Comparison of ENCODE assay signal across 9 cellular contexts in genomic region chr6:3753228-3753795, GRCh38. TPM values are rescaled to one million over a fixed set of nuclear protein-coding genes. Genes with fewer than 3 reads are reported as not detected.
DNase-seq lines count a peak whose midpoint lies in the region; ATAC-seq, FAIRE-seq and TF ChIP-seq lines count a peak whose summit lies in the region.
"Had no signal": no experiment of that assay in that cellular context is flagged by ENCODE, and none has a peak within 500 bp of the region (broad histone marks: within the 10 kb centered on the region; RNA-seq: fewer than 3 reads in every experiment).

No MANE protein-coding gene starts in this region.

- H3K23ac ChIP-seq in H1 (ENCODE audit: insufficient read length): no peak overlapping the region

- peak overlapping the region; percentile 68 to 92 (median 76) for H3K4me3 Mint-ChIP-seq in CD4-positive, CD25-positive, alpha-beta regulatory T cell
- peak overlapping the region; percentile 69 to 87 (median 80) for H3K4me3 Mint-ChIP-seq in IgD-negative memory B cell
- peak overlapping the region; percentile 82 for H3K4me3 Mint-ChIP-seq in neural crest cell

- no peak overlapping the region for H2BK15ac ChIP-seq in H1 (ENCODE audit: low read length)

- H3K36me3 Mint-ChIP-seq in CD4-positive, CD25-positive, alpha-beta regulatory T cell: no peaks in the 10 kb centered on the region
- H3K36me3 Mint-ChIP-seq in IgD-negative memory B cell: no peaks in the 10 kb centered on the region
- no peaks in the 10 kb centered on the region for H3K36me3 Mint-ChIP-seq in neural crest cell (ENCODE audit: low read depth)

- no peaks in the 10 kb centered on the region for H3K9me3 Mint-ChIP-seq in CD4-positive, CD25-positive, alpha-beta regulatory T cell
- H3K9me3 Mint-ChIP-seq in IgD-negative memory B cell (no peaks in the 10 kb centered on the region), neural crest cell (no peaks in the 10 kb centered on the region)

- CTCF ChIA-PET in H1 (lab: Charles Lee; ENCODE audit: partially characterized antibody): interaction anchor here (0.6 to 2.7 kb wide), 6 partner anchors 96 to 476 kb away, joined by 3 to 16 read pairs (median 4); partner anchors contain the start of gene FAM50B

- H3K18ac ChIP-seq in H1 (ENCODE audit: extremely low read depth, low read length): no peak overlapping the region

- H3K9me3 ChIP-seq in CD4-positive, CD25-positive, alpha-beta regulatory T cell (ENCODE audit: control insufficient read depth in 2 of 2, low read length in 2 of 2): no peaks in the 10 kb centered on the region
- no peaks in the 10 kb centered on the region for H3K9me3 ChIP-seq in H1 (ENCODE audit: insufficient read depth in 2 of 2, low read depth in 1 of 2, low read length in 1 of 2)

- no peak overlapping the region for H3K27ac Mint-ChIP-seq in CD4-positive, CD25-positive, alpha-beta regulatory T cell
- H3K27ac Mint-ChIP-seq in IgD-negative memory B cell (peak overlapping the region; percentile 48 to 80 (median 74)), neural crest cell (ENCODE audit: unreplicated experiment) (no peak overlapping the region)

- H2BK20ac ChIP-seq in H1 (ENCODE audit: low read length): no peak overlapping the region; the same call in 1 of the 2 replicates

- no peak for FAIRE-seq in H1 (lab: Jason Lieb, UNC)
- FAIRE-seq: D721Med had no signal

- ATAC-seq in CD4-positive, CD25-positive, alpha-beta regulatory T cell (ENCODE audit: low read depth in 2 of 2): no peak

- H2BK12ac ChIP-seq in H1 (ENCODE audit: low read depth, low read length): no peak overlapping the region

- H3K23me2 ChIP-seq in H1 (ENCODE audit: low read depth, low read length): peaks cover 19% of the 10 kb centered on the region

- WGBS in H1 (ENCODE audit: extremely low coverage in 1 of 2, insufficient coverage in 1 of 2, insufficient read length in 1 of 2, insufficient replicate concordance in 2 of 2, low coverage in 1 of 2, low lambda C conversion rate in 2 of 2, missing lambda C conversion rate in 1 of 2), 2 experiments: 94% methylated on average over 9 of the region's 9 CpGs; no CpG with 5 or more reads in 1 of the 2 experiments

- TF ChIP-seq POLR2A in H1 (IDR thresholded peaks at IDR 0.05; ENCODE audit: control extremely low read depth in 1 of 2, low read depth in 2 of 2, low read length in 2 of 2): no peak

- H3K36me3 ChIP-seq in CD4-positive, CD25-positive, alpha-beta regulatory T cell (ENCODE audit: control insufficient read depth, insufficient read depth, low read length): no peaks in the 10 kb centered on the region
- no peaks in the 10 kb centered on the region for H3K36me3 ChIP-seq in H1 (ENCODE audit: control insufficient read depth in 2 of 4, insufficient read depth in 4 of 4, low read length in 3 of 4)

- H3K27ac ChIP-seq in CD4-positive, CD25-positive, alpha-beta regulatory T cell (ENCODE audit: insufficient read depth, low read length, poor library complexity, severe bottlenecking): no peak overlapping the region
- H3K27ac ChIP-seq in H1 (ENCODE audit: low read depth, low read length): no peak overlapping the region

- no peak overlapping the region for H4K8ac ChIP-seq in H1 (ENCODE audit: extremely low read depth, insufficient read depth, low read length)

- H3K14ac ChIP-seq in H1 (ENCODE audit: insufficient read length): no peak overlapping the region

- no peak for TF ChIP-seq CTCF in H1 (IDR thresholded peaks at IDR 0.05; ENCODE audit: control extremely low read depth in 1 of 3, insufficient read depth in 1 of 3, low read depth in 1 of 3, low read length in 3 of 3)
- no peak for TF ChIP-seq CTCF in neural crest cell (conservative IDR thresholded peaks at IDR 0.05)

- H2AFZ ChIP-seq in H1 (ENCODE audit: low read length): no peak overlapping the region

- H2BK5ac ChIP-seq in H1 (ENCODE audit: low read depth, low read length): no peak overlapping the region

- peaks cover 11% of the 10 kb centered on the region for H3K27me3 ChIP-seq in CD4-positive, CD25-positive, alpha-beta regulatory T cell (ENCODE audit: control insufficient read depth, insufficient read depth, low read length)
- peaks cover 12 to 53% (median 42%) of the 10 kb centered on the region in 4 experiments for H3K27me3 ChIP-seq in H1 (replicated peaks in 1 of 4; ENCODE audit: control insufficient read depth in 3 of 4, extremely low read depth in 1 of 4, insufficient read depth in 3 of 4, low read length in 3 of 4)

- H3K4ac ChIP-seq in H1 (replicated peaks; ENCODE audit: insufficient read length, low read depth, low read length): no peak overlapping the region

- no peak overlapping the region; a peak in 1 of 7 replicates for H3K9ac ChIP-seq in H1 (replicated peaks in 1 of 4; ENCODE audit: extremely low read depth in 1 of 4, low read depth in 3 of 4, low read length in 3 of 4)

- peaks cover 53% of the 10 kb centered on the region for H3K27me3 Mint-ChIP-seq in CD4-positive, CD25-positive, alpha-beta regulatory T cell
- H3K27me3 Mint-ChIP-seq in IgD-negative memory B cell (no peaks in the 10 kb centered on the region), neural crest cell (ENCODE audit: low read depth) (peaks cover 32% of the 10 kb centered on the region)

- peaks cover 24% of the 10 kb centered on the region for H3K4me1 ChIP-seq in CD4-positive, CD25-positive, alpha-beta regulatory T cell (ENCODE audit: control insufficient read depth, insufficient read depth, low read length, poor library complexity, severe bottlenecking)
- H3K4me1 ChIP-seq in H1 (replicated peaks in 1 of 4; ENCODE audit: control insufficient read depth in 3 of 4, insufficient read depth in 4 of 4, low read length in 3 of 4): peaks cover 3 to 30% (median 11%) of the 10 kb centered on the region in 4 experiments

- peaks cover 0 to 2% of the 10 kb centered on the region in 2 experiments for H4K20me1 ChIP-seq in H1 (replicated peaks in 1 of 2; ENCODE audit: control insufficient read depth in 1 of 2, insufficient read depth in 2 of 2, low read length in 2 of 2)

- 0 out of 2 replicates have a peak overlapping the region, but pooled peaks have one; percentile 17 for H2AK5ac ChIP-seq in H1 (ENCODE audit: low read depth, low read length)

- no peak overlapping the region for H4K91ac ChIP-seq in H1 (replicated peaks; ENCODE audit: insufficient read length, low read length)

- H3K4me3 ChIP-seq in CD4-positive, CD25-positive, alpha-beta regulatory T cell (ENCODE audit: low read depth, low read length): no peak overlapping the region
- no peak overlapping the region for H3K4me3 ChIP-seq in H1 (ENCODE audit: extremely low read depth in 1 of 4, insufficient read depth in 2 of 4, low read depth in 3 of 4, low read length in 4 of 4)

- no peaks in the 10 kb centered on the region for H3K79me1 ChIP-seq in H1 (ENCODE audit: low read depth, low read length)

- no peaks in the 10 kb centered on the region for H3K79me2 ChIP-seq in H1 (ENCODE audit: control insufficient read depth in 1 of 2, insufficient read depth in 2 of 2, low read length in 2 of 2)

- no peak for DNase-seq in CD4-positive, CD25-positive, alpha-beta regulatory T cell
- DNase-seq in H1 (ENCODE audit: low read depth in 1 of 2, low spot score in 2 of 2) (no peak), neural crest cell (ENCODE audit: low read depth, low spot score) (no peak), T-helper 9 cell (no peak), A172 (ENCODE audit: low spot score) (no peak), activated gamma-delta T cell (lab: John Stamatoyannopoulos, UW) (no peak)
- no peak for DNase-seq in stimulated activated CD4-positive, alpha-beta T cell treated with anti-CD3 and anti-CD28 coated beads, Interleukin-15, amount 100 ng/mL, for 24 hours

- H3K4me2 ChIP-seq in H1 (ENCODE audit: insufficient read depth in 1 of 2, low read depth in 2 of 2, low read length in 2 of 2): no peak overlapping the region; a peak in 1 of 4 replicates

- no peak overlapping the region for H3K56ac ChIP-seq in H1 (replicated peaks; ENCODE audit: insufficient read length, low read depth, low read length)

- no peak overlapping the region for H4K5ac ChIP-seq in H1 (ENCODE audit: insufficient read length, low read depth, low read length)

- no peak for TF ChIP-seq EP300 in H1 (IDR thresholded peaks at IDR 0.05; ENCODE audit: borderline replicate concordance in 1 of 2, low read depth in 2 of 2, low read length in 2 of 2)

- no peak for TF ChIP-seq RAD21 in H1 (IDR thresholded peaks at IDR 0.05 in 1 of 2, conservative IDR thresholded peaks at IDR 0.05 in 1 of 2; ENCODE audit: low read depth in 2 of 2, low read length in 2 of 2)

- POLR2A ChIA-PET in H1 (lab: Charles Lee; ENCODE audit: partially characterized antibody): no interaction called here

- H3K4me1 Mint-ChIP-seq in CD4-positive, CD25-positive, alpha-beta regulatory T cell: peaks cover 0 to 15% (median 4%) of the 10 kb centered on the region in 4 donors
- H3K4me1 Mint-ChIP-seq in IgD-negative memory B cell: peaks cover 32 to 40% (median 34%) of the 10 kb centered on the region in 3 donors
- peaks cover 36% of the 10 kb centered on the region for H3K4me1 Mint-ChIP-seq in neural crest cell

- H2BK120ac ChIP-seq in H1 (replicated peaks; ENCODE audit: low read depth, low read length): no peak overlapping the region

TF ChIP-seq in H1, 55 proteins besides CTCF, POLR2A, EP300 and RAD21:
- no peak for TF ChIP-seq CHD1 (IDR thresholded peaks at IDR 0.05; ENCODE audit: low read depth, low read length)
- TF ChIP-seq RFX5 (IDR thresholded peaks at IDR 0.05; ENCODE audit: borderline replicate concordance, low read depth, low read length): no peak
- TF ChIP-seq JUND (IDR thresholded peaks at IDR 0.05; ENCODE audit: low read length): no peak
- TF ChIP-seq, protein P1, sequence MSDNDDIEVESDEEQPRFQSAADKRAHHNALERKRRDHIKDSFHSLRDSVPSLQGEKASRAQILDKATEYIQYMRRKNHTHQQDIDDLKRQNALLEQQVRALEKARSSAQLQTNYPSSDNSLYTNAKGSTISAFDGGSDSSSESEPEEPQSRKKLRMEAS (IDR thresholded peaks at IDR 0.05): no peak

RNA-seq across cellular contexts. Expression of gene PXDC1, which starts 1.8 kb away (rescaled TPM):
- 1.1 TPM for total RNA-seq in CD4-positive, CD25-positive, alpha-beta regulatory T cell
- not detected for polyA plus RNA-seq in CD4-positive, CD25-positive, alpha-beta regulatory T cell
- polyA plus RNA-seq in IgD-negative memory B cell (9.5 TPM), H1 (2011; rRNA removed) (2.0 and 2.1 TPM in 2 replicates)
- 1.7 TPM in 2 replicates for total RNA-seq in H1 (2021; fragmentation: NEBNext Ultra II Directional; extraction: Animal tissue kit (Norgen Biotek cat#: 25700))
- polyA plus RNA-seq in H1 (2011; cell fraction: cytosol; rRNA removed): 1.1 TPM
- polyA plus RNA-seq in H1 (2011; cell fraction: nucleus; rRNA removed): 1.6 TPM
- polyA plus RNA-seq in H1 (2012, experiment 1 of 2): 2.2 to 3.2 TPM (median 2.6 TPM) in 4 replicates
- 3.2 TPM for polyA plus RNA-seq in H1 (2012, experiment 2 of 2)
- 1.5 TPM for polyA plus RNA-seq in H1 (2013, experiment 1 of 2)
- 1.6 TPM for polyA plus RNA-seq in H1 (2013, experiment 2 of 2)
- polyA minus RNA-seq in H1 (2011; rRNA and poly(A)+ RNA removed): 0.95 and 1.1 TPM in 2 replicates
- 1.8 TPM for polyA minus RNA-seq in H1 (2011; cell fraction: cytosol; rRNA and poly(A)+ RNA removed)
- 1.9 TPM for polyA minus RNA-seq in H1 (2011; cell fraction: nucleus; rRNA and poly(A)+ RNA removed)
- 4.8 and 5.4 TPM in 2 replicates for total RNA-seq in neural crest cell
- total RNA-seq in A172 (2014; rRNA removed; shearing (Covaris generic)): 38.6 and 50.8 TPM in 2 replicates

Comparison
In these comparisons a context has a peak if more than half of its experiments do, and no peak if none do; other contexts are left out.
1. H3K27ac Mint-ChIP-seq: peak in IgD-negative memory B cell (3 of 3); none in CD4-positive, CD25-positive, alpha-beta regulatory T cell (0 of 3) and neural crest cell (single experiment).
2. Peak in every context shown above with its lines, with median percentiles within 50 percentile points of each other: H3K4me3 Mint-ChIP-seq.